In genomic region chr12:2679816-2680675, GRCh38 we compare ENCODE assay signal across 1 cellular context.
TF ChIP-seq lines count a peak whose summit lies in the region.

No MANE protein-coding gene starts in this region.

TF ChIP-seq in HEK293, 187 proteins besides CTCF, POLR2A, EP300 and RAD21 (continued from another document):
- TF ChIP-seq ZNF580 (tag by site-specific recombination; IDR thresholded peaks at IDR 0.05) = no peak
